In the genomic region with DNA sequence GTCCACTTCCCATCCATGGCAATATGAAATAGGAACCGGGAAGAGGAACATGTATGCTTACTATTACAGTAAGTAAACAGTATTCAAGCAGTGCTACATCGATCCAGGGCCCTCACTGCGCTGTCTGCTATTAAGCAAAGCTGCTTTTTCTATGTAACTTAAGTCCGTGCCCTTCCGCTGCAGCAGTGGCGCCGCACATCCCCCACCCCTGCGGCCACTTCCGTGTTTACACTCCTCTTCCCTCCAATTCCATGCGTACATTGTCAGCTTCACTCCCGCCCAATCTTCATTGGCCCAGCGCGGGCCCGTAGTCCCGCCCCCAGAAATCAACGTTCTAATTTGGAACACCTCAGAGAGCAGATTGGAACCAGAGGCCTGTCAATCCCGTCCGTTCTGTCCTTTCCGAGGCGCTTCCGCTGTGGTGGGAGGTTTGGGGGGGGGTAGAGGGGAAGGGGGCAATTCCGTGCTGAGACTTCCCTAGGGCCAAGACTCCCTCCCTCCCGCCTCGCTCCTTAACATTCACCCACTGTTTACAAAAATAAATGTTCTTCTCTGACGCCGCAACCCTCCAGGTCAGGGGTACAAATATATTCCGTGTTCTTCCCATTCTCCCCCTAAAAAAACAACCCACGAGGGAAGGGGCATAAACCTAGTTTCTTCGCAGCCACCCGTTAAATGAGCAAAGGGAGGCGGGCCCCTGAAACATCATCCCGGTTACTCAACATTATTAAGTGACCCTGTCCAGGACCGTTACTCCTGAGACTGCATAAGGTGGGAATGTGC, we compare ENCODE assay signal across 1 cellular context.
A peak's percentile ranks its signal among the peaks of the same experiment; 100 is the strongest.
TF ChIP-seq lines count a peak whose summit lies in the region.

No MANE protein-coding gene starts in this region.

TF ChIP-seq in K562, 482 proteins besides CTCF, POLR2A, EP300 and RAD21 (continued from another document and continues in another):
- no peak for TF ChIP-seq ARHGAP35 (IDR thresholded peaks at IDR 0.05; ENCODE audit: partially characterized antibody)
- no peak for TF ChIP-seq STAT5A (IDR thresholded peaks at IDR 0.05; ENCODE audit: borderline replicate concordance, low read length)
- TF ChIP-seq NR4A1 (CRISPR knock-in tag; IDR thresholded peaks at IDR 0.05) = no peak
- no peak for TF ChIP-seq NR4A1 (tag; IDR thresholded peaks at IDR 0.05)
- TF ChIP-seq ZNF23 (CRISPR knock-in tag; IDR thresholded peaks at IDR 0.05) = no peak
- no peak for TF ChIP-seq ZNF583 (CRISPR knock-in tag; IDR thresholded peaks at IDR 0.05)
- no peak for TF ChIP-seq RBM14 (IDR thresholded peaks at IDR 0.05; ENCODE audit: borderline replicate concordance, insufficient read depth, low read depth, low read length)
- peak; percentile 72 for TF ChIP-seq MXI1 (IDR thresholded peaks at IDR 0.05; ENCODE audit: low read depth, low read length)
- TF ChIP-seq, protein P1, sequence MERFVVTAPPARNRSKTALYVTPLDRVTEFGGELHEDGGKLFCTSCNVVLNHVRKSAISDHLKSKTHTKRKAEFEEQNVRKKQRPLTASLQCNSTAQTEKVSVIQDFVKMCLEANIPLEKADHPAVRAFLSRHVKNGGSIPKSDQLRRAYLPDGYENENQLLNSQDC (CRISPR knock-in tag; IDR thresholded peaks at IDR 0.05) = no peak
- peak; percentile 7; the same call in 1 of the 2 replicates for TF ChIP-seq ZNF24 (IDR thresholded peaks at IDR 0.05)
- TF ChIP-seq NFIC (IDR thresholded peaks at IDR 0.05) = 0 out of 2 replicates have a peak, but pooled peaks have one; percentile 21
- TF ChIP-seq SNRNP70 (optimal IDR thresholded peaks at IDR 0.05; ENCODE audit: low read depth, low read length) = no peak
- no peak for TF ChIP-seq CBFA2T3 (IDR thresholded peaks at IDR 0.05)
- TF ChIP-seq CBX8 (IDR thresholded peaks at IDR 0.05; ENCODE audit: borderline replicate concordance, extremely low read depth, low read depth, low read length, poor library complexity, severe bottlenecking) = no peak
- TF ChIP-seq, protein P2, sequence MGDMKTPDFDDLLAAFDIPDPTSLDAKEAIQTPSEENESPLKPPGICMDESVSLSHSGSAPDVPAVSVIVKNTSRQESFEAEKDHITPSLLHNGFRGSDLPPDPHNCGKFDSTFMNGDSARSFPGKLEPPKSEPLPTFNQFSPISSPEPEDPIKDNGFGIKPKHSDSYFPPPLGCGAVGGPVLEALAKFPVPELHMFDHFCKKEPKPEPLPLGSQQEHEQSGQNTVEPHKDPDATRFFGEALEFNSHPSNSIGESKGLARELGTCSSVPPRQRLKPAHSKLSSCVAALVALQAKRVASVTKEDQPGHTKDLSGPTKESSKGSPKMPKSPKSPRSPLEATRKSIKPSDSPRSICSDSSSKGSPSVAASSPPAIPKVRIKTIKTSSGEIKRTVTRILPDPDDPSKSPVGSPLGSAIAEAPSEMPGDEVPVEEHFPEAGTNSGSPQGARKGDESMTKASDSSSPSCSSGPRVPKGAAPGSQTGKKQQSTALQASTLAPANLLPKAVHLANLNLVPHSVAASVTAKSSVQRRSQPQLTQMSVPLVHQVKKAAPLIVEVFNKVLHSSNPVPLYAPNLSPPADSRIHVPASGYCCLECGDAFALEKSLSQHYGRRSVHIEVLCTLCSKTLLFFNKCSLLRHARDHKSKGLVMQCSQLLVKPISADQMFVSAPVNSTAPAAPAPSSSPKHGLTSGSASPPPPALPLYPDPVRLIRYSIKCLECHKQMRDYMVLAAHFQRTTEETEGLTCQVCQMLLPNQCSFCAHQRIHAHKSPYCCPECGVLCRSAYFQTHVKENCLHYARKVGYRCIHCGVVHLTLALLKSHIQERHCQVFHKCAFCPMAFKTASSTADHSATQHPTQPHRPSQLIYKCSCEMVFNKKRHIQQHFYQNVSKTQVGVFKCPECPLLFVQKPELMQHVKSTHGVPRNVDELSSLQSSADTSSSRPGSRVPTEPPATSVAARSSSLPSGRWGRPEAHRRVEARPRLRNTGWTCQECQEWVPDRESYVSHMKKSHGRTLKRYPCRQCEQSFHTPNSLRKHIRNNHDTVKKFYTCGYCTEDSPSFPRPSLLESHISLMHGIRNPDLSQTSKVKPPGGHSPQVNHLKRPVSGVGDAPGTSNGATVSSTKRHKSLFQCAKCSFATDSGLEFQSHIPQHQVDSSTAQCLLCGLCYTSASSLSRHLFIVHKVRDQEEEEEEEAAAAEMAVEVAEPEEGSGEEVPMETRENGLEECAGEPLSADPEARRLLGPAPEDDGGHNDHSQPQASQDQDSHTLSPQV (IDR thresholded peaks at IDR 0.05) = no peak
- no peak for TF ChIP-seq ZNF699 (CRISPR knock-in tag; IDR thresholded peaks at IDR 0.05; ENCODE audit: insufficient replicate concordance)
- no peak for TF ChIP-seq BDP1 (IDR thresholded peaks at IDR 0.05; ENCODE audit: insufficient read depth, insufficient read length)
- no peak for TF ChIP-seq CHCHD3 (CRISPR knock-in tag; IDR thresholded peaks at IDR 0.05)
- TF ChIP-seq SAFB (IDR thresholded peaks at IDR 0.05; ENCODE audit: borderline replicate concordance, low read depth, low read length) = no peak
- no peak for TF ChIP-seq ZNF316 (IDR thresholded peaks at IDR 0.05)
- TF ChIP-seq HSF4 (CRISPR knock-in tag; IDR thresholded peaks at IDR 0.05; ENCODE audit: borderline replicate concordance) = no peak
- no peak for TF ChIP-seq KLF1 (tag; IDR thresholded peaks at IDR 0.05)
- TF ChIP-seq, protein P3, sequence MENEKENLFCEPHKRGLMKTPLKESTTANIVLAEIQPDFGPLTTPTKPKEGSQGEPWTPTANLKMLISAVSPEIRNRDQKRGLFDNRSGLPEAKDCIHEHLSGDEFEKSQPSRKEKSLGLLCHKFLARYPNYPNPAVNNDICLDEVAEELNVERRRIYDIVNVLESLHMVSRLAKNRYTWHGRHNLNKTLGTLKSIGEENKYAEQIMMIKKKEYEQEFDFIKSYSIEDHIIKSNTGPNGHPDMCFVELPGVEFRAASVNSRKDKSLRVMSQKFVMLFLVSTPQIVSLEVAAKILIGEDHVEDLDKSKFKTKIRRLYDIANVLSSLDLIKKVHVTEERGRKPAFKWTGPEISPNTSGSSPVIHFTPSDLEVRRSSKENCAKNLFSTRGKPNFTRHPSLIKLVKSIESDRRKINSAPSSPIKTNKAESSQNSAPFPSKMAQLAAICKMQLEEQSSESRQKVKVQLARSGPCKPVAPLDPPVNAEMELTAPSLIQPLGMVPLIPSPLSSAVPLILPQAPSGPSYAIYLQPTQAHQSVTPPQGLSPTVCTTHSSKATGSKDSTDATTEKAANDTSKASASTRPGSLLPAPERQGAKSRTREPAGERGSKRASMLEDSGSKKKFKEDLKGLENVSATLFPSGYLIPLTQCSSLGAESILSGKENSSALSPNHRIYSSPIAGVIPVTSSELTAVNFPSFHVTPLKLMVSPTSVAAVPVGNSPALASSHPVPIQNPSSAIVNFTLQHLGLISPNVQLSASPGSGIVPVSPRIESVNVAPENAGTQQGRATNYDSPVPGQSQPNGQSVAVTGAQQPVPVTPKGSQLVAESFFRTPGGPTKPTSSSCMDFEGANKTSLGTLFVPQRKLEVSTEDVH (IDR thresholded peaks at IDR 0.05; ENCODE audit: low read depth, partially characterized antibody) = peak; percentile 93
- peak; percentile 31; the same call in 1 of the 2 replicates for TF ChIP-seq TOE1 (IDR thresholded peaks at IDR 0.05; ENCODE audit: borderline replicate concordance)
- 0 out of 2 replicates have a peak, but pooled peaks have one; percentile 18 for TF ChIP-seq TOE1 (CRISPR knock-in tag; IDR thresholded peaks at IDR 0.05; ENCODE audit: borderline replicate concordance, low read depth)
- TF ChIP-seq ZC3H11A (IDR thresholded peaks at IDR 0.05; ENCODE audit: low read depth, low read length) = no peak
- TF ChIP-seq ZNF282 (CRISPR knock-in tag; IDR thresholded peaks at IDR 0.05) = no peak
- TF ChIP-seq NR2F6 (CRISPR knock-in tag; IDR thresholded peaks at IDR 0.05) = no peak
- TF ChIP-seq, protein P4, sequence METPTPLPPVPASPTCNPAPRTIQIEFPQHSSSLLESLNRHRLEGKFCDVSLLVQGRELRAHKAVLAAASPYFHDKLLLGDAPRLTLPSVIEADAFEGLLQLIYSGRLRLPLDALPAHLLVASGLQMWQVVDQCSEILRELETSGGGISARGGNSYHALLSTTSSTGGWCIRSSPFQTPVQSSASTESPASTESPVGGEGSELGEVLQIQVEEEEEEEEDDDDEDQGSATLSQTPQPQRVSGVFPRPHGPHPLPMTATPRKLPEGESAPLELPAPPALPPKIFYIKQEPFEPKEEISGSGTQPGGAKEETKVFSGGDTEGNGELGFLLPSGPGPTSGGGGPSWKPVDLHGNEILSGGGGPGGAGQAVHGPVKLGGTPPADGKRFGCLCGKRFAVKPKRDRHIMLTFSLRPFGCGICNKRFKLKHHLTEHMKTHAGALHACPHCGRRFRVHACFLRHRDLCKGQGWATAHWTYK (CRISPR knock-in tag; IDR thresholded peaks at IDR 0.05) = 0 out of 2 replicates have a peak, but pooled peaks have one; percentile 36
- TF ChIP-seq TAF7 (tag; IDR thresholded peaks at IDR 0.05) = no peak
- TF ChIP-seq, protein P5, sequence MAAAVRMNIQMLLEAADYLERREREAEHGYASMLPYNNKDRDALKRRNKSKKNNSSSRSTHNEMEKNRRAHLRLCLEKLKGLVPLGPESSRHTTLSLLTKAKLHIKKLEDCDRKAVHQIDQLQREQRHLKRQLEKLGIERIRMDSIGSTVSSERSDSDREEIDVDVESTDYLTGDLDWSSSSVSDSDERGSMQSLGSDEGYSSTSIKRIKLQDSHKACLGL (CRISPR knock-in tag; IDR thresholded peaks at IDR 0.05; ENCODE audit: borderline replicate concordance, poor library complexity, severe bottlenecking) = no peak
- no peak for TF ChIP-seq ZNF780A (CRISPR knock-in tag; IDR thresholded peaks at IDR 0.05)
- TF ChIP-seq SLC30A9 (CRISPR knock-in tag; IDR thresholded peaks at IDR 0.05) = no peak
- no peak for TF ChIP-seq XRCC4 (IDR thresholded peaks at IDR 0.05; ENCODE audit: extremely low read depth, insufficient read depth, insufficient read length)
- TF ChIP-seq, protein P6, sequence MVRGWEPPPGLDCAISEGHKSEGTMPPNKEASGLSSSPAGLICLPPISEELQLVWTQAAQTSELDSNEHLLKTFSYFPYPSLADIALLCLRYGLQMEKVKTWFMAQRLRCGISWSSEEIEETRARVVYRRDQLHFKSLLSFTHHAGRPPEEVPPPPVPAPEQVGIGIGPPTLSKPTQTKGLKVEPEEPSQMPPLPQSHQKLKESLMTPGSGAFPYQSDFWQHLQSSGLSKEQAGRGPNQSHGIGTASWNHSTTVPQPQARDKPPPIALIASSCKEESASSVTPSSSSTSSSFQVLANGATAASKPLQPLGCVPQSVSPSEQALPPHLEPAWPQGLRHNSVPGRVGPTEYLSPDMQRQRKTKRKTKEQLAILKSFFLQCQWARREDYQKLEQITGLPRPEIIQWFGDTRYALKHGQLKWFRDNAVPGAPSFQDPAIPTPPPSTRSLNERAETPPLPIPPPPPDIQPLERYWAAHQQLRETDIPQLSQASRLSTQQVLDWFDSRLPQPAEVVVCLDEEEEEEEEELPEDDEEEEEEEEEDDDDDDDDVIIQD (CRISPR knock-in tag; IDR thresholded peaks at IDR 0.05) = no peak
- TF ChIP-seq SMAD4 (CRISPR knock-in tag; conservative IDR thresholded peaks at IDR 0.05) = no peak; the same call in 1 of the 2 replicates
- no peak for TF ChIP-seq TCFL5 (CRISPR knock-in tag; conservative IDR thresholded peaks at IDR 0.05)
- TF ChIP-seq KAT2B (IDR thresholded peaks at IDR 0.05; ENCODE audit: low read depth, low read length) = no peak
- no peak for TF ChIP-seq COPS2 (conservative IDR thresholded peaks at IDR 0.05)
- no peak for TF ChIP-seq ZNF785 (CRISPR knock-in tag; IDR thresholded peaks at IDR 0.05)
- TF ChIP-seq NEUROD1 (IDR thresholded peaks at IDR 0.05; ENCODE audit: borderline replicate concordance, low read depth, low read length, partially characterized antibody) = peak; percentile 86
- 0 out of 2 replicates have a peak, but pooled peaks have one; percentile 8 for TF ChIP-seq MTA2 (IDR thresholded peaks at IDR 0.05; ENCODE audit: low read depth)
- TF ChIP-seq ZNF445 (CRISPR knock-in tag; IDR thresholded peaks at IDR 0.05; ENCODE audit: low read depth) = no peak
- peak; percentile 63; the same call in 1 of the 2 replicates for TF ChIP-seq ZBTB7A (IDR thresholded peaks at IDR 0.05; ENCODE audit: borderline replicate concordance, control insufficient read depth, low read depth, low read length)
- TF ChIP-seq ZNF586 (CRISPR knock-in tag; conservative IDR thresholded peaks at IDR 0.05) = no peak
- TF ChIP-seq FIP1L1 (IDR thresholded peaks at IDR 0.05; ENCODE audit: low read depth, low read length, poor library complexity, severe bottlenecking) = no peak
- peak; percentile 2 for TF ChIP-seq ZNF146 (CRISPR knock-in tag; IDR thresholded peaks at IDR 0.05; ENCODE audit: unreplicated experiment)
- TF ChIP-seq ZFX (CRISPR knock-in tag; IDR thresholded peaks at IDR 0.05) = 0 out of 2 replicates have a peak, but pooled peaks have one; percentile 35
- TF ChIP-seq HLTF (IDR thresholded peaks at IDR 0.05) = no peak
- TF ChIP-seq NFXL1 (CRISPR knock-in tag; IDR thresholded peaks at IDR 0.05) = 0 out of 2 replicates have a peak, but pooled peaks have one; percentile 25
- no peak for TF ChIP-seq HDAC3 (IDR thresholded peaks at IDR 0.05; ENCODE audit: borderline replicate concordance, partially characterized antibody)
- no peak for TF ChIP-seq KAT8 (IDR thresholded peaks at IDR 0.05; ENCODE audit: low read depth)
- TF ChIP-seq, protein P7, sequence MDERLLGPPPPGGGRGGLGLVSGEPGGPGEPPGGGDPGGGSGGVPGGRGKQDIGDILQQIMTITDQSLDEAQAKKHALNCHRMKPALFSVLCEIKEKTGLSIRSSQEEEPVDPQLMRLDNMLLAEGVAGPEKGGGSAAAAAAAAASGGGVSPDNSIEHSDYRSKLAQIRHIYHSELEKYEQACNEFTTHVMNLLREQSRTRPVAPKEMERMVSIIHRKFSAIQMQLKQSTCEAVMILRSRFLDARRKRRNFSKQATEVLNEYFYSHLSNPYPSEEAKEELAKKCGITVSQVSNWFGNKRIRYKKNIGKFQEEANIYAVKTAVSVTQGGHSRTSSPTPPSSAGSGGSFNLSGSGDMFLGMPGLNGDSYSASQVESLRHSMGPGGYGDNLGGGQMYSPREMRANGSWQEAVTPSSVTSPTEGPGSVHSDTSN (CRISPR knock-in tag; IDR thresholded peaks at IDR 0.05; ENCODE audit: low read depth) = peak; percentile 84
- TF ChIP-seq, protein P7 (tag; conservative IDR thresholded peaks at IDR 0.05; ENCODE audit: low read depth) = peak; percentile 97
- peak; percentile 33; the same call in 1 of the 2 replicates for TF ChIP-seq NFRKB (IDR thresholded peaks at IDR 0.05; ENCODE audit: low read depth)
- TF ChIP-seq, protein P8, sequence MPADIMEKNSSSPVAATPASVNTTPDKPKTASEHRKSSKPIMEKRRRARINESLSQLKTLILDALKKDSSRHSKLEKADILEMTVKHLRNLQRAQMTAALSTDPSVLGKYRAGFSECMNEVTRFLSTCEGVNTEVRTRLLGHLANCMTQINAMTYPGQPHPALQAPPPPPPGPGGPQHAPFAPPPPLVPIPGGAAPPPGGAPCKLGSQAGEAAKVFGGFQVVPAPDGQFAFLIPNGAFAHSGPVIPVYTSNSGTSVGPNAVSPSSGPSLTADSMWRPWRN (IDR thresholded peaks at IDR 0.05; ENCODE audit: low read depth) = no peak
- no peak; the same call in 1 of the 2 replicates for TF ChIP-seq PHF8 (IDR thresholded peaks at IDR 0.05; ENCODE audit: borderline replicate concordance, low read length)
- TF ChIP-seq NR1H2 (CRISPR knock-in tag; IDR thresholded peaks at IDR 0.05) = no peak
